ENCODE assay signal across 26 cellular contexts in genomic region chr3:84440306-84440705, GRCh38.
DNase-seq lines count a peak whose midpoint lies in the region; ATAC-seq and TF ChIP-seq lines count a peak whose summit lies in the region.
"Had no signal": no experiment of that assay in that cellular context is flagged by ENCODE, and none has a peak within 500 bp of the region (broad histone marks: within the 10 kb centered on the region; RNA-seq: fewer than 3 reads in every experiment).

No MANE protein-coding gene starts in this region.

- DNase-seq in NCI-H146 (lab: John Stamatoyannopoulos, UW), result peak; percentile 52
- no peak for DNase-seq in NCI-H146 treated with DMSO at 0.1 percent for 48 hours (lab: John Stamatoyannopoulos, UW; ENCODE audit: unreplicated experiment)
- peak; percentile 2 for DNase-seq in astrocyte of the spinal cord (ENCODE audit: low read depth, low spot score)
- peak; percentile 1 for DNase-seq in mesendoderm
- DNase-seq in spleen, result peak; percentile 34
- DNase-seq in COLO829 (ENCODE audit: low spot score), result no peak
- DNase-seq: CD4-positive, alpha-beta memory T cell; DMS153; GM23248; KBM-7; MM.1S; NCI-H1048; NCI-H1417 treated with DMSO at 0.1 percent for 48 hours; NCI-H1930; NCI-H2227 treated with DMSO at 0.1 percent for 48 hours; NCI-H526; NK-92 treated with Interleukin-12 subunit alpha and Interleukin-12 subunit beta, amount 100 ng/mL, for 24 hours; SHP77 treated with DMSO at 0.1 percent for 48 hours had no signal

- H3K27me3 ChIP-seq in mesendoderm (ENCODE audit: insufficient read depth, low read length, poor library complexity) (no peaks in the 10 kb centered on the region), spleen (replicated peaks in 1 of 7) (no peaks in the 10 kb centered on the region)
- H3K27me3 ChIP-seq: BLaER1 treated with 17β-estradiol and CSF1 and Interleukin-3, amounts not matched to agents 10 nM and 100 nM had no signal

- H2BK5ac ChIP-seq in mesendoderm (ENCODE audit: low read length), result no peak overlapping the region

- peaks cover 0 to 6% (median 0%) of the 10 kb centered on the region in 8 donors for H3K9me3 ChIP-seq in spleen
- H3K9me3 ChIP-seq: BLaER1 treated with 17β-estradiol and CSF1 and Interleukin-3, amounts not matched to agents 10 nM and 100 nM; HAP-1 had no signal

- H3K4ac ChIP-seq in mesendoderm (ENCODE audit: low read depth, low read length), result no peak overlapping the region

- H2BK15ac ChIP-seq in mesendoderm (replicated peaks; ENCODE audit: low read depth), result no peak overlapping the region

- H3K4me1 ChIP-seq in mesendoderm (ENCODE audit: control insufficient read depth, low read depth, low read length) (no peaks in the 10 kb centered on the region), spleen (no peaks in the 10 kb centered on the region)

- no peak overlapping the region for H2AK5ac ChIP-seq in mesendoderm (ENCODE audit: low read length)

- H3K9ac ChIP-seq in mesendoderm (ENCODE audit: low read length), result no peak overlapping the region
- H3K9ac ChIP-seq: BLaER1 treated with 17β-estradiol and CSF1 and Interleukin-3, amounts not matched to agents 10 nM and 100 nM; GM23248 had no signal

- no peak overlapping the region for H4K5ac ChIP-seq in mesendoderm (ENCODE audit: low read length)

- H2BK120ac ChIP-seq in mesendoderm (ENCODE audit: low read depth, low read length), result no peak overlapping the region

- no CpG with 5 or more reads among the region's 10 CpGs for WGBS in mesendoderm (ENCODE audit: extremely low coverage, insufficient coverage, low lambda C conversion rate)
- 69 to 83% (median 79%) methylated on average over 10 of the region's 10 CpGs for WGBS in spleen, 5 donors

- no peak overlapping the region for H3K56ac ChIP-seq in mesendoderm (ENCODE audit: low read length)

- no peaks in the 10 kb centered on the region for H3K79me1 ChIP-seq in mesendoderm (ENCODE audit: low read length)

- no peak overlapping the region for H3K23ac ChIP-seq in mesendoderm (ENCODE audit: low read length)

- in situ Hi-C loops in astrocyte of the spinal cord (cut with HindIII; ENCODE audit: low sequenced_read_pairs), result no loop called here

- H3K36me3 ChIP-seq in mesendoderm (ENCODE audit: control insufficient read depth, insufficient read depth, low read length), result no peaks in the 10 kb centered on the region
- no peaks in the 10 kb centered on the region for H3K36me3 ChIP-seq in spleen
- H3K36me3 ChIP-seq: BLaER1 treated with 17β-estradiol and CSF1 and Interleukin-3, amounts not matched to agents 10 nM and 100 nM; HAP-1 had no signal

- H3K79me2 ChIP-seq in mesendoderm (ENCODE audit: control insufficient read depth, insufficient read depth, low read length), result no peaks in the 10 kb centered on the region

- no peak overlapping the region for H3K18ac ChIP-seq in mesendoderm (ENCODE audit: low read length)

- H4K8ac ChIP-seq in mesendoderm (ENCODE audit: low read depth, low read length), result no peak overlapping the region

- no peak overlapping the region for H3K4me2 ChIP-seq in mesendoderm (ENCODE audit: low read length)

- ATAC-seq in GM18511 (IDR thresholded peaks at IDR 0.05; ENCODE audit: unreplicated experiment) (no peak), HG02588 (IDR thresholded peaks at IDR 0.05; ENCODE audit: unreplicated experiment) (no peak)
- ATAC-seq: SK-N-SH treated with all-trans-retinoic acid at 6 μM for 48 hours had no signal

- no peak overlapping the region for H3K27ac ChIP-seq in mesendoderm (ENCODE audit: low read depth, low read length)
- H3K27ac ChIP-seq in spleen, result no peak overlapping the region
- H3K27ac ChIP-seq: 22Rv1, GM23248, HL-60, RWPE1 had no signal

- intact Hi-C loops in spleen (cut with DNase I; ENCODE audit: low total_unique reads), result no loop called here

- no peak for TF ChIP-seq CTCF in astrocyte of the spinal cord (IDR thresholded peaks at IDR 0.05; ENCODE audit: low read depth, low read length)
- TF ChIP-seq CTCF in spleen (IDR thresholded peaks at IDR 0.05 in 8 of 11, conservative IDR thresholded peaks at IDR 0.05 in 3 of 11), result no peak

- H3K4me3 ChIP-seq in astrocyte of the spinal cord (ENCODE audit: low read depth, low read length) (no peak overlapping the region), mesendoderm (ENCODE audit: low read length) (no peak overlapping the region), spleen (no peak overlapping the region)
- H3K4me3 ChIP-seq: BLaER1 treated with 17β-estradiol and CSF1 and Interleukin-3, amounts not matched to agents 10 nM and 100 nM; GM23248; HAP-1 had no signal

- no peak for TF ChIP-seq POLR2A in spleen (IDR thresholded peaks at IDR 0.05)

Comparison
In these comparisons a context has a peak if more than half of its experiments do, and no peak if none do; other contexts are left out.
1. DNase-seq: peak in NCI-H146 (single experiment), astrocyte of the spinal cord (single experiment), mesendoderm (single experiment) and spleen (single experiment); none in NCI-H146 treated with DMSO at 0.1 percent for 48 hours (single experiment) and COLO829 (single experiment).